In genomic region chr15:31212956-31213694, GRCh38 we compare ENCODE assay signal across 21 cellular contexts.
DNase-seq lines count a peak whose midpoint lies in the region; ATAC-seq, FAIRE-seq and TF ChIP-seq lines count a peak whose summit lies in the region.
"Had no signal": no experiment of that assay in that cellular context is flagged by ENCODE, and none has a peak within 500 bp of the region (broad histone marks: within the 10 kb centered on the region; RNA-seq: fewer than 3 reads in every experiment).

No MANE protein-coding gene starts in this region.

- no peak for ATAC-seq in activated naive CD8-positive, alpha-beta T cell treated with anti-CD3 and anti-CD28 coated beads, Interleukin-2, amount 10 ng/mL, durations not matched to agents 7 days and 5 days (ENCODE audit: low read depth)
- ATAC-seq in mucosa of descending colon = no peak
- no peak for ATAC-seq in HG02884 (IDR thresholded peaks at IDR 0.05; ENCODE audit: unreplicated experiment)
- ATAC-seq: activated CD8-positive, alpha-beta T cell treated with anti-CD3 and anti-CD28 coated beads, Interleukin-2, amount 10 ng/mL, durations not matched to agents 7 days and 5 days; activated T-helper 17 cell treated with anti-CD3 and anti-CD28 coated beads, Interleukin-2, amount 50 U/mL, for 72 hours; Right ventricle myocardium inferior; sciatic nerve had no signal

- no peak for DNase-seq in CD8-positive, alpha-beta memory T cell
- no peak for DNase-seq in activated naive CD8-positive, alpha-beta T cell treated with anti-CD3 and anti-CD28 coated beads, Interleukin-2, amount 10 ng/mL, durations not matched to agents 7 days and 5 days
- DNase-seq in neural crest cell (ENCODE audit: low read depth, low spot score) (no peak), mucosa of descending colon (no peak), NCI-H1436 (lab: John Stamatoyannopoulos, UW) (no peak), urothelium cell line (ENCODE audit: low spot score) (no peak)
- DNase-seq: aorta; central memory CD4-positive, alpha-beta T cell; NCI-H1105 treated with DMSO at 0.1 percent for 48 hours; NCI-H2107; NCI-H524 treated with DMSO at 0.1 percent for 48 hours; occipital lobe; stimulated activated naive CD4-positive, alpha-beta T cell; tibial artery had no signal

- H3K27ac Mint-ChIP-seq in CD8-positive, alpha-beta memory T cell = peak overlapping the region in 5 of 8 donors; percentile 54 to 86 (median 61)
- H3K27ac Mint-ChIP-seq in activated naive CD8-positive, alpha-beta T cell treated with anti-CD3 and anti-CD28 coated beads, Interleukin-2, amount 10 ng/mL, durations not matched to agents 7 days and 5 days = peak overlapping the region; percentile 25
- H3K27ac Mint-ChIP-seq in neural crest cell (ENCODE audit: unreplicated experiment) = no peak overlapping the region
- H3K27ac Mint-ChIP-seq: activated CD8-positive, alpha-beta T cell treated with anti-CD3 and anti-CD28 coated beads, Interleukin-2, amount 10 ng/mL, durations not matched to agents 7 days and 5 days; activated T-helper 17 cell treated with anti-CD3 and anti-CD28 coated beads, Interleukin-2, amount 50 U/mL, for 72 hours had no signal

- TF ChIP-seq CTCF in C4-2B (conservative IDR thresholded peaks at IDR 0.05) (no peak), neural crest cell (conservative IDR thresholded peaks at IDR 0.05) (no peak), mucosa of descending colon (IDR thresholded peaks at IDR 0.05) (no peak)

- no peak overlapping the region for H3K4me3 ChIP-seq in CD8-positive, alpha-beta memory T cell (ENCODE audit: low read length)
- H3K4me3 ChIP-seq in mucosa of descending colon = no peak overlapping the region
- H3K4me3 ChIP-seq: tibial artery had no signal

- intact Hi-C loops in mucosa of descending colon (cut with DNase I, micrococcal nuclease) = loop anchor here in 1 of 2 donors (10.0 kb wide), 1 partner anchor 282 kb away; no protein-coding TSS in a partner anchor

- H3K36me3 Mint-ChIP-seq in CD8-positive, alpha-beta memory T cell = peaks cover 0 to 2% (median 0%) of the 10 kb centered on the region in 3 donors
- H3K36me3 Mint-ChIP-seq in activated naive CD8-positive, alpha-beta T cell treated with anti-CD3 and anti-CD28 coated beads, Interleukin-2, amount 10 ng/mL, durations not matched to agents 7 days and 5 days = peaks cover 11% of the 10 kb centered on the region
- H3K36me3 Mint-ChIP-seq in neural crest cell (ENCODE audit: low read depth) = no peaks in the 10 kb centered on the region

- CTCF ChIA-PET in CD8-positive, alpha-beta memory T cell (lab: Charles Lee) = interaction anchor here (0.9 to 3.5 kb wide), 5 partner anchors 53 to 285 kb away, joined by 3 to 65 read pairs (median 4); no protein-coding TSS in a partner anchor

- FAIRE-seq in urothelium cell line (lab: Jason Lieb, UNC) = no peak
- FAIRE-seq: HTR-8/SVneo had no signal

- H3K9me3 ChIP-seq in CD8-positive, alpha-beta memory T cell (ENCODE audit: low read length) = no peaks in the 10 kb centered on the region
- no peaks in the 10 kb centered on the region for H3K9me3 ChIP-seq in mucosa of descending colon

- no peaks in the 10 kb centered on the region for H3K27me3 Mint-ChIP-seq in CD8-positive, alpha-beta memory T cell
- peaks cover 3% of the 10 kb centered on the region for H3K27me3 Mint-ChIP-seq in activated naive CD8-positive, alpha-beta T cell treated with anti-CD3 and anti-CD28 coated beads, Interleukin-2, amount 10 ng/mL, durations not matched to agents 7 days and 5 days
- peaks cover 8% of the 10 kb centered on the region for H3K27me3 Mint-ChIP-seq in neural crest cell (ENCODE audit: low read depth)
- H3K27me3 Mint-ChIP-seq: activated T-helper 17 cell treated with anti-CD3 and anti-CD28 coated beads, Interleukin-2, amount 50 U/mL, for 72 hours had no signal

- peak overlapping the region in 2 of 7 donors; percentile 59 to 80 for H3K4me3 Mint-ChIP-seq in CD8-positive, alpha-beta memory T cell
- H3K4me3 Mint-ChIP-seq in activated naive CD8-positive, alpha-beta T cell treated with anti-CD3 and anti-CD28 coated beads, Interleukin-2, amount 10 ng/mL, durations not matched to agents 7 days and 5 days = no peak overlapping the region
- H3K4me3 Mint-ChIP-seq in neural crest cell = peak overlapping the region; percentile 51
- H3K4me3 Mint-ChIP-seq: activated CD8-positive, alpha-beta T cell treated with anti-CD3 and anti-CD28 coated beads, Interleukin-2, amount 10 ng/mL, durations not matched to agents 7 days and 5 days; activated T-helper 17 cell treated with anti-CD3 and anti-CD28 coated beads, Interleukin-2, amount 50 U/mL, for 72 hours had no signal

- H3K27me3 ChIP-seq in CD8-positive, alpha-beta memory T cell (ENCODE audit: insufficient read depth, low read length, poor library complexity, severe bottlenecking) = no peaks in the 10 kb centered on the region
- H3K27me3 ChIP-seq: tibial artery had no signal

- peak overlapping the region; percentile 54 for H3K27ac ChIP-seq in C4-2B
- H3K27ac ChIP-seq in CD8-positive, alpha-beta memory T cell (ENCODE audit: low read depth, low read length) = no peak overlapping the region
- H3K27ac ChIP-seq: tibial artery had no signal

- H3K36me3 ChIP-seq in CD8-positive, alpha-beta memory T cell (ENCODE audit: insufficient read depth, low read length) = no peaks in the 10 kb centered on the region
- no peaks in the 10 kb centered on the region for H3K36me3 ChIP-seq in mucosa of descending colon (ENCODE audit: low read depth)
- H3K36me3 ChIP-seq: tibial artery had no signal

- POLR2A ChIA-PET in CD8-positive, alpha-beta memory T cell (lab: Charles Lee) = no interaction called here
- POLR2A ChIA-PET in activated naive CD8-positive, alpha-beta T cell treated with anti-CD3 and anti-CD28 coated beads, Interleukin-2, amount 10 ng/mL, durations not matched to agents 7 days and 5 days (lab: Charles Lee) = interaction anchor here (0.8 to 1.5 kb wide), 2 partner anchors 51 to 112 kb away, joined by 3 read pairs; no protein-coding TSS in a partner anchor

- H3K4me1 ChIP-seq in CD8-positive, alpha-beta memory T cell (ENCODE audit: insufficient read depth, low read length) = peaks cover 25% of the 10 kb centered on the region
- H3K4me1 ChIP-seq in mucosa of descending colon (ENCODE audit: low read depth) = peaks cover 24% of the 10 kb centered on the region

- peaks cover 15 to 23% (median 21%) of the 10 kb centered on the region in 3 donors for H3K4me1 Mint-ChIP-seq in CD8-positive, alpha-beta memory T cell
- H3K4me1 Mint-ChIP-seq in activated naive CD8-positive, alpha-beta T cell treated with anti-CD3 and anti-CD28 coated beads, Interleukin-2, amount 10 ng/mL, durations not matched to agents 7 days and 5 days = peaks cover 26% of the 10 kb centered on the region
- H3K4me1 Mint-ChIP-seq in neural crest cell = peaks cover 6% of the 10 kb centered on the region

- no peaks in the 10 kb centered on the region for H3K9me3 Mint-ChIP-seq in CD8-positive, alpha-beta memory T cell
- peaks cover 5% of the 10 kb centered on the region for H3K9me3 Mint-ChIP-seq in activated naive CD8-positive, alpha-beta T cell treated with anti-CD3 and anti-CD28 coated beads, Interleukin-2, amount 10 ng/mL, durations not matched to agents 7 days and 5 days
- H3K9me3 Mint-ChIP-seq in neural crest cell = no peaks in the 10 kb centered on the region
- H3K9me3 Mint-ChIP-seq: activated T-helper 17 cell treated with anti-CD3 and anti-CD28 coated beads, Interleukin-2, amount 50 U/mL, for 72 hours had no signal
